ENCODE assay signal across 23 cellular contexts in the genomic region with DNA sequence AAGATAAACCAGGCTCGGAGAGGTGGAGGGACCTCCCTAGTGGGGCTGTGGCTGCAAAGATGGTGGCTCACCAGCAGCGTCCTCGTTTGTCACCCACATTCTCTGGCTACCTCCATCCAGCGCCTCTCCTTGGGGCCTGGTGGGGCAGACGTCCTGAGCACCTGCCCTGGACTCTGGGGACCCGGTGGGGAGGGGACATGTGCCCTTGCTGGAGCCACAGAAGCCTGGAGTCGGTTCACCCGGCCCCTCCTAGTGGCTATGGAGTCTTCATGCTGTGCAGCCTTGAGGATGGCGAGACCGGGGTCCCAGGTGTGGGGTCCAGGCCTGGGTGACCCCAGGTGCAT. TPM values are rescaled to one million over a fixed set of nuclear protein-coding genes. Genes with fewer than 3 reads are reported as not detected.
"Had no signal": no experiment of that assay in that cellular context is flagged by ENCODE, and none has a peak within 500 bp of the region (broad histone marks: within the 10 kb centered on the region; RNA-seq: fewer than 3 reads in every experiment).

No MANE protein-coding gene starts in this region.

- H3K9me3 Mint-ChIP-seq: activated CD4-positive, alpha-beta memory T cell treated with anti-CD3 and anti-CD28 coated beads, Interleukin-2, amount 10 ng/mL, durations not matched to agents 7 days and 5 days; naive thymus-derived CD4-positive, alpha-beta T cell; type B pancreatic cell had no signal

- H2AFZ ChIP-seq: hepatocyte had no signal

- H3K9me3 ChIP-seq: colonic mucosa, esophagus muscularis mucosa, left ventricle myocardium inferior, mucosa of descending colon, prostate gland had no signal

- DNase-seq: activated CD4-positive, alpha-beta memory T cell treated with anti-CD3 and anti-CD28 coated beads, Interleukin-2, amount 10 ng/mL, durations not matched to agents 7 days and 5 days; activated CD8-positive, alpha-beta memory T cell treated with anti-CD3 and anti-CD28 coated beads, Interleukin-2, amount 50 U/mL, for 4 hours; activated gamma-delta T cell; activated T-cell treated with anti-CD3 and anti-CD28 coated beads, Interleukin-2, amount 50 U/mL, for 48 hours; amniotic stem cell; colonic mucosa; effector CD4-positive, alpha-beta T cell; left ventricle myocardium inferior; mucosa of descending colon; naive thymus-derived CD4-positive, alpha-beta T cell; small intestine; stimulated activated CD4-positive, alpha-beta T cell treated with anti-CD3 and anti-CD28 coated beads, Interleukin-4, amount 100 ng/mL, for 4 hours; stimulated activated CD8-positive, alpha-beta memory T cell treated with anti-CD3 and anti-CD28 coated beads, Interleukin-4, amount 100 ng/mL, for 48 hours; stimulated activated naive CD4-positive, alpha-beta T cell treated with Interleukin-2 at 50 U/mL for 16 hours; T-helper 1 cell had no signal

- H3K4me3 Mint-ChIP-seq: activated CD4-positive, alpha-beta memory T cell treated with anti-CD3 and anti-CD28 coated beads, Interleukin-2, amount 10 ng/mL, durations not matched to agents 7 days and 5 days; activated CD4-positive, alpha-beta T cell treated with anti-CD3 and anti-CD28 coated beads for 36 hours; type B pancreatic cell had no signal

- ATAC-seq: activated CD4-positive, alpha-beta T cell treated with anti-CD3 and anti-CD28 coated beads for 36 hours; mucosa of descending colon; naive thymus-derived CD4-positive, alpha-beta T cell; right cardiac atrium had no signal

- H3K27ac ChIP-seq: colonic mucosa, esophagus muscularis mucosa, left ventricle myocardium inferior, prostate gland, VCaP had no signal

- H3K4me2 ChIP-seq: hepatocyte had no signal

- H3K36me3 ChIP-seq: colonic mucosa, prostate gland had no signal

- H3K27me3 ChIP-seq: colonic mucosa, esophagus muscularis mucosa, hepatocyte had no signal

- H3K27ac Mint-ChIP-seq: activated CD4-positive, alpha-beta T cell treated with anti-CD3 and anti-CD28 coated beads for 36 hours; type B pancreatic cell had no signal

- H3K4me3 ChIP-seq: colonic mucosa, esophagus muscularis mucosa, hepatocyte, left ventricle myocardium inferior, mucosa of descending colon, prostate gland had no signal

- H3K27me3 Mint-ChIP-seq: activated CD4-positive, alpha-beta memory T cell treated with anti-CD3 and anti-CD28 coated beads, Interleukin-2, amount 10 ng/mL, durations not matched to agents 7 days and 5 days; activated CD4-positive, alpha-beta T cell treated with anti-CD3 and anti-CD28 coated beads for 36 hours; activated naive CD8-positive, alpha-beta T cell; naive thymus-derived CD4-positive, alpha-beta T cell; type B pancreatic cell had no signal

- H3K36me3 Mint-ChIP-seq: activated naive CD8-positive, alpha-beta T cell; naive thymus-derived CD4-positive, alpha-beta T cell; type B pancreatic cell had no signal

- H3K4me1 ChIP-seq: colonic mucosa had no signal

RNA-seq across cellular contexts. Expression of gene AMZ1, which starts 41.7 kb away (rescaled TPM):
- total RNA-seq: hepatocyte had no signal
